Comparison of ENCODE assay signal across 10 cellular contexts in genomic region chrX:47643926-47644325, GRCh38. TPM values are rescaled to one million over a fixed set of nuclear protein-coding genes. Genes with fewer than 3 reads are reported as not detected.
A peak's percentile ranks its signal among the peaks of the same experiment; 100 is the strongest.
DNase-seq lines count a peak whose midpoint lies in the region; ATAC-seq, FAIRE-seq and TF ChIP-seq lines count a peak whose summit lies in the region.
"Had no signal": no experiment of that assay in that cellular context is flagged by ENCODE, and none has a peak within 500 bp of the region (broad histone marks: within the 10 kb centered on the region; RNA-seq: fewer than 3 reads in every experiment).

No MANE protein-coding gene starts in this region.

- TF ChIP-seq CTCF in H1 (IDR thresholded peaks at IDR 0.05; ENCODE audit: control extremely low read depth in 1 of 3, insufficient read depth in 1 of 3, low read depth in 1 of 3, low read length in 3 of 3), result peak in 2 of 3 experiments; percentile 36 to 39; a peak in 3 of 4 replicates

- H2BK20ac ChIP-seq in H1 (ENCODE audit: low read length), result no peak overlapping the region

- peaks cover 0 to 8% of the 10 kb centered on the region in 2 experiments for H4K20me1 ChIP-seq in H1 (replicated peaks in 1 of 2; ENCODE audit: control insufficient read depth in 1 of 2, insufficient read depth in 2 of 2, low read length in 2 of 2)

- no peak overlapping the region for H2BK5ac ChIP-seq in H1 (ENCODE audit: low read depth, low read length)

- no peak for TF ChIP-seq EP300 in H1 (IDR thresholded peaks at IDR 0.05; ENCODE audit: borderline replicate concordance in 1 of 2, low read depth in 2 of 2, low read length in 2 of 2)

- peak; percentile 1 for DNase-seq in GF-D8 (lab: John Stamatoyannopoulos, UW)
- DNase-seq in NAMALWA (ENCODE audit: low spot score), result peak; percentile 36
- no peak for DNase-seq in H1 (ENCODE audit: low read depth in 1 of 2, low spot score in 2 of 2)
- peak; percentile 3 for DNase-seq in midbrain (lab: John Stamatoyannopoulos, UW)
- DNase-seq in NCI-H774 (lab: John Stamatoyannopoulos, UW), result no peak
- DNase-seq in NCI-H146 (lab: John Stamatoyannopoulos, UW), result no peak
- DNase-seq in MG63, result no peak
- DNase-seq: naive B cell had no signal

- H3K23ac ChIP-seq in H1 (ENCODE audit: insufficient read length), result no peak overlapping the region

- no peak overlapping the region for H3K56ac ChIP-seq in H1 (replicated peaks; ENCODE audit: insufficient read length, low read depth, low read length)

- CTCF ChIA-PET in H1 (lab: Charles Lee; ENCODE audit: partially characterized antibody), result interaction anchor here (0.7 to 3.1 kb wide), 24 partner anchors 10 to 147 kb away, joined by 3 to 15 read pairs (median 4); partner anchors contain the start of genes ARAF, CFP and TIMP1

- H2BK12ac ChIP-seq in H1 (ENCODE audit: low read depth, low read length), result no peak overlapping the region

- H4K91ac ChIP-seq in H1 (replicated peaks; ENCODE audit: insufficient read length, low read length), result no peak overlapping the region

- H3K79me1 ChIP-seq in H1 (ENCODE audit: low read depth, low read length), result no peaks in the 10 kb centered on the region

- peak; percentile 30 to 49; a peak in 3 of 4 replicates for TF ChIP-seq RAD21 in H1 (IDR thresholded peaks at IDR 0.05 in 1 of 2, conservative IDR thresholded peaks at IDR 0.05 in 1 of 2; ENCODE audit: low read depth in 2 of 2, low read length in 2 of 2)

- no peak overlapping the region for H3K4me2 ChIP-seq in H1 (ENCODE audit: insufficient read depth in 1 of 2, low read depth in 2 of 2, low read length in 2 of 2)

- peaks cover 0 to 1% (median 0%) of the 10 kb centered on the region in 4 experiments; a peak in 1 of 7 replicates for H3K4me1 ChIP-seq in H1 (replicated peaks in 1 of 4; ENCODE audit: control insufficient read depth in 3 of 4, insufficient read depth in 4 of 4, low read length in 3 of 4)

- 75% methylated on average over 2 of the region's 2 CpGs; no CpG with 5 or more reads in 1 of the 2 experiments for WGBS in H1 (ENCODE audit: extremely low coverage in 1 of 2, insufficient coverage in 1 of 2, insufficient read length in 1 of 2, insufficient replicate concordance in 2 of 2, low coverage in 1 of 2, low lambda C conversion rate in 2 of 2, missing lambda C conversion rate in 1 of 2), 2 experiments

- no peak overlapping the region for H3K4ac ChIP-seq in H1 (replicated peaks; ENCODE audit: insufficient read length, low read depth, low read length)

- H3K9me3 ChIP-seq in H1 (ENCODE audit: insufficient read depth in 2 of 2, low read depth in 1 of 2, low read length in 1 of 2) (peaks cover 5 to 6% of the 10 kb centered on the region in 2 experiments; a peak in 2 of 4 replicates), MG63 (no peaks in the 10 kb centered on the region)

- H3K27me3 ChIP-seq in H1 (replicated peaks in 1 of 4; ENCODE audit: control insufficient read depth in 3 of 4, extremely low read depth in 1 of 4, insufficient read depth in 3 of 4, low read length in 3 of 4) (no peaks in the 10 kb centered on the region), MG63 (no peaks in the 10 kb centered on the region)

- H4K8ac ChIP-seq in H1 (ENCODE audit: extremely low read depth, insufficient read depth, low read length), result no peak overlapping the region

- no peak overlapping the region for H3K14ac ChIP-seq in H1 (ENCODE audit: insufficient read length)

- no peak overlapping the region for H2BK15ac ChIP-seq in H1 (ENCODE audit: low read length)

- H3K4me3 ChIP-seq in H1 (ENCODE audit: extremely low read depth in 1 of 4, insufficient read depth in 2 of 4, low read depth in 3 of 4, low read length in 4 of 4) (no peak overlapping the region), MG63 (no peak overlapping the region)

- no peak overlapping the region for H2AK5ac ChIP-seq in H1 (ENCODE audit: low read depth, low read length)

- H3K9ac ChIP-seq in H1 (replicated peaks in 1 of 4; ENCODE audit: extremely low read depth in 1 of 4, low read depth in 3 of 4, low read length in 3 of 4), result no peak overlapping the region

- TF ChIP-seq POLR2A in H1 (IDR thresholded peaks at IDR 0.05; ENCODE audit: control extremely low read depth in 1 of 2, low read depth in 2 of 2, low read length in 2 of 2), result no peak

- H2AFZ ChIP-seq in H1 (ENCODE audit: low read length), result no peak overlapping the region

- H2BK120ac ChIP-seq in H1 (replicated peaks; ENCODE audit: low read depth, low read length), result no peak overlapping the region

- H3K23me2 ChIP-seq in H1 (ENCODE audit: low read depth, low read length), result no peaks in the 10 kb centered on the region

- no peak for ATAC-seq in GM21423 (IDR thresholded peaks at IDR 0.05; ENCODE audit: unreplicated experiment)

- H3K36me3 ChIP-seq in H1 (ENCODE audit: control insufficient read depth in 2 of 4, insufficient read depth in 4 of 4, low read length in 3 of 4) (peaks cover 2 to 26% (median 13%) of the 10 kb centered on the region in 4 experiments; a peak in 6 of 8 replicates), MG63 (peaks cover 25% of the 10 kb centered on the region)

- FAIRE-seq in H1 (lab: Jason Lieb, UNC), result peak; percentile 77
- FAIRE-seq: RCC 7860 had no signal

- POLR2A ChIA-PET in H1 (lab: Charles Lee; ENCODE audit: partially characterized antibody), result interaction anchor here (1.5 to 1.6 kb wide), 3 partner anchors 9 to 20 kb away, joined by 3 to 4 read pairs (median 4); partner anchors contain the start of gene CFP

- H3K27ac ChIP-seq in H1 (ENCODE audit: low read depth, low read length), result no peak overlapping the region

- peaks cover 0 to 11% of the 10 kb centered on the region in 2 experiments; a peak in 3 of 4 replicates for H3K79me2 ChIP-seq in H1 (ENCODE audit: control insufficient read depth in 1 of 2, insufficient read depth in 2 of 2, low read length in 2 of 2)

- no peak overlapping the region for H3K18ac ChIP-seq in H1 (ENCODE audit: extremely low read depth, low read length)

- H4K5ac ChIP-seq in H1 (ENCODE audit: insufficient read length, low read depth, low read length), result no peak overlapping the region

TF ChIP-seq in H1, 55 proteins besides CTCF, POLR2A, EP300 and RAD21:
- no peak for TF ChIP-seq YY1 (IDR thresholded peaks at IDR 0.05; ENCODE audit: low read depth, low read length)
- TF ChIP-seq NANOG (IDR thresholded peaks at IDR 0.05; ENCODE audit: insufficient read depth, low read depth, low read length, poor library complexity, severe bottlenecking), result no peak
- no peak for TF ChIP-seq EZH2 (IDR thresholded peaks at IDR 0.05; ENCODE audit: low read depth, low read length, severe bottlenecking)
- no peak for TF ChIP-seq BRCA1 (IDR thresholded peaks at IDR 0.05; ENCODE audit: low read depth, low read length)
- no peak for TF ChIP-seq PHF8 (conservative IDR thresholded peaks at IDR 0.05; ENCODE audit: low read depth, low read length)

RNA-seq across cellular contexts. Expression of gene ELK1, which starts 6.4 kb away (rescaled TPM):
- 41.4 and 42.2 TPM in 2 replicates for total RNA-seq in H1 (2021; fragmentation: NEBNext Ultra II Directional; extraction: Animal tissue kit (Norgen Biotek cat#: 25700))
- 31.9 and 39.4 TPM in 2 replicates for polyA plus RNA-seq in H1 (2011; rRNA removed)
- polyA plus RNA-seq in H1 (2011; cell fraction: cytosol; rRNA removed), result 20.7 TPM
- polyA plus RNA-seq in H1 (2011; cell fraction: nucleus; rRNA removed), result 25.8 TPM
- polyA plus RNA-seq in H1 (2012, experiment 1 of 2), result 23.2 to 28.7 TPM (median 26.7 TPM) in 4 replicates
- 39.4 TPM for polyA plus RNA-seq in H1 (2012, experiment 2 of 2)
- polyA plus RNA-seq in H1 (2013, experiment 1 of 2), result 22.3 TPM
- polyA plus RNA-seq in H1 (2013, experiment 2 of 2), result 22.8 TPM
- 15.9 and 23.7 TPM in 2 replicates for polyA minus RNA-seq in H1 (2011; rRNA and poly(A)+ RNA removed)
- 19.5 TPM for polyA minus RNA-seq in H1 (2011; cell fraction: cytosol; rRNA and poly(A)+ RNA removed)
- 19.0 TPM for polyA minus RNA-seq in H1 (2011; cell fraction: nucleus; rRNA and poly(A)+ RNA removed)
- 33.2 and 39.4 TPM in 2 replicates for total RNA-seq in MG63 (2014; rRNA removed; shearing (Covaris generic); ENCODE audit: low replicate concordance)

RNA-seq across cellular contexts. Expression of gene CFP, which starts 14.2 kb away (rescaled TPM):
- 2.2 and 2.4 TPM in 2 replicates for total RNA-seq in H1 (2021; fragmentation: NEBNext Ultra II Directional; extraction: Animal tissue kit (Norgen Biotek cat#: 25700))
- polyA plus RNA-seq in H1 (2011; rRNA removed), result 0.76 and 1.4 TPM in 2 replicates
- polyA plus RNA-seq in H1 (2011; cell fraction: cytosol; rRNA removed), result 1.2 TPM
- polyA plus RNA-seq in H1 (2011; cell fraction: nucleus; rRNA removed), result 3.1 TPM
- polyA plus RNA-seq in H1 (2012, experiment 1 of 2), result 1.7 to 2.9 TPM (median 2.4 TPM) in 4 replicates
- 1.9 TPM for polyA plus RNA-seq in H1 (2012, experiment 2 of 2)
- 3.2 TPM for polyA plus RNA-seq in H1 (2013, experiment 1 of 2)
- 3.1 TPM for polyA plus RNA-seq in H1 (2013, experiment 2 of 2)
- 0.28 and 0.63 TPM in 2 replicates for polyA minus RNA-seq in H1 (2011; rRNA and poly(A)+ RNA removed)
- polyA minus RNA-seq in H1 (2011; cell fraction: cytosol; rRNA and poly(A)+ RNA removed), result 0.37 TPM
- 0.60 TPM for polyA minus RNA-seq in H1 (2011; cell fraction: nucleus; rRNA and poly(A)+ RNA removed)
- total RNA-seq in MG63 (2014; rRNA removed; shearing (Covaris generic); ENCODE audit: low replicate concordance), result not detected in 2 replicates

RNA-seq across cellular contexts. Expression of gene UXT, which starts 15.1 kb away (rescaled TPM):
- 68.5 and 69.4 TPM in 2 replicates for total RNA-seq in H1 (2021; fragmentation: NEBNext Ultra II Directional; extraction: Animal tissue kit (Norgen Biotek cat#: 25700))
- polyA plus RNA-seq in H1 (2011; rRNA removed), result 95.0 and 116 TPM in 2 replicates
- polyA plus RNA-seq in H1 (2011; cell fraction: cytosol; rRNA removed), result 96.8 TPM
- 67.4 TPM for polyA plus RNA-seq in H1 (2011; cell fraction: nucleus; rRNA removed)
- 75.9 to 112 TPM (median 105 TPM) in 4 replicates for polyA plus RNA-seq in H1 (2012, experiment 1 of 2)
- 185 TPM for polyA plus RNA-seq in H1 (2012, experiment 2 of 2)
- 73.6 TPM for polyA plus RNA-seq in H1 (2013, experiment 1 of 2)
- 76.3 TPM for polyA plus RNA-seq in H1 (2013, experiment 2 of 2)
- 30.0 and 31.0 TPM in 2 replicates for polyA minus RNA-seq in H1 (2011; rRNA and poly(A)+ RNA removed)
- polyA minus RNA-seq in H1 (2011; cell fraction: cytosol; rRNA and poly(A)+ RNA removed), result 26.7 TPM
- 35.8 TPM for polyA minus RNA-seq in H1 (2011; cell fraction: nucleus; rRNA and poly(A)+ RNA removed)
- total RNA-seq in MG63 (2014; rRNA removed; shearing (Covaris generic); ENCODE audit: low replicate concordance), result 155 and 240 TPM in 2 replicates

RNA-seq across cellular contexts. Expression of gene SYN1, which starts 24.3 kb away (rescaled TPM):
- total RNA-seq in H1 (2021; fragmentation: NEBNext Ultra II Directional; extraction: Animal tissue kit (Norgen Biotek cat#: 25700)), result 12.9 and 14.1 TPM in 2 replicates
- 2.1 and 3.2 TPM in 2 replicates for polyA plus RNA-seq in H1 (2011; rRNA removed)
- polyA plus RNA-seq in H1 (2011; cell fraction: cytosol; rRNA removed), result 1.0 TPM
- polyA plus RNA-seq in H1 (2011; cell fraction: nucleus; rRNA removed), result 2.6 TPM
- 11.1 to 15.0 TPM (median 11.8 TPM) in 4 replicates for polyA plus RNA-seq in H1 (2012, experiment 1 of 2)
- 24.3 TPM for polyA plus RNA-seq in H1 (2012, experiment 2 of 2)
- 21.4 TPM for polyA plus RNA-seq in H1 (2013, experiment 1 of 2)
- polyA plus RNA-seq in H1 (2013, experiment 2 of 2), result 19.7 TPM
- polyA minus RNA-seq in H1 (2011; rRNA and poly(A)+ RNA removed), result 3.5 and 4.8 TPM in 2 replicates
- 6.9 TPM for polyA minus RNA-seq in H1 (2011; cell fraction: cytosol; rRNA and poly(A)+ RNA removed)
- 3.6 TPM for polyA minus RNA-seq in H1 (2011; cell fraction: nucleus; rRNA and poly(A)+ RNA removed)
- 0.26 TPM in 1 of 2 replicates, not detected in the other for total RNA-seq in MG63 (2014; rRNA removed; shearing (Covaris generic); ENCODE audit: low replicate concordance)

Comparison
In these comparisons a context has a peak if more than half of its experiments do, and no peak if none do; other contexts are left out.
1. DNase-seq: peak in GF-D8 (single experiment), NAMALWA (single experiment) and midbrain (single experiment); none in H1 (0 of 2), NCI-H774 (single experiment), NCI-H146 (single experiment) and MG63 (single experiment).